In the genomic region with DNA sequence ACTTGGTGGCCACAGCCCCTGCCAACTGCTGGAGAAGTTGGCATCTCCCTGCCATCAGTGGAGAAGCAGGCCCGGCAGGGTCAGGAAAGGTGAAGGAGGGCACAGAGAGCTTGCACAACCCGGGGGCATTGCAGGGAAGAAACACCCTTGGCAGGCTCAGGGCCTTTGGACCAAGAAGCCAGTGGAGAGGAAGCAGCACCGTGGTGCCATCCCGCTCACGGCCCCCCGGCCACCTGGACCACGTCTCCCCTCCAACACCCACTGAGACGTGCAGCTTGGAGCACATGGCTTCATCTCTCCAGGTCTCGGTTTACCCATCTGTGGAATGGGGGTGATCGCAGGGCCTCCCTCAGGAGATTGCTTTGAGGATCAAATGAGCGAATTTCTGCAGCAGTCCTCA, we compare ENCODE assay signal across 27 cellular contexts.
DNase-seq lines count a peak whose midpoint lies in the region; ATAC-seq, FAIRE-seq and TF ChIP-seq lines count a peak whose summit lies in the region.
"Had no signal": no experiment of that assay in that cellular context is flagged by ENCODE, and none has a peak within 500 bp of the region (broad histone marks: within the 10 kb centered on the region; RNA-seq: fewer than 3 reads in every experiment).

No MANE protein-coding gene starts in this region.

- H3F3A ChIP-seq in neural progenitor cell (ENCODE audit: low read depth) = no peaks in the 10 kb centered on the region

- H3K27ac Mint-ChIP-seq in neural progenitor cell = peak overlapping the region; percentile 8
- H3K27ac Mint-ChIP-seq in stimulated activated effector memory CD8-positive, alpha-beta T cell treated with anti-CD3 and anti-CD28 coated beads, Interleukin-12 subunit alpha, Interleukin-12 subunit beta, amount 100 ng/mL, for 72 hours = peak overlapping the region; percentile 17
- H3K27ac Mint-ChIP-seq: CD4-positive, CD25-positive, alpha-beta regulatory T cell; CD8-positive, alpha-beta memory T cell had no signal

- TF ChIP-seq EP300 in HepG2 (IDR thresholded peaks at IDR 0.05; ENCODE audit: low read depth in 2 of 2, low read length in 2 of 2) = no peak
- no peak for TF ChIP-seq EP300 in HepG2 (CRISPR knock-in tag; IDR thresholded peaks at IDR 0.05; ENCODE audit: borderline replicate concordance)

- CTCF ChIA-PET in HepG2 (lab: Yijun Ruan, JAX; ENCODE audit: low intra/inter-chr PET ratio, low total read pairs) = no interaction called here

- WGBS in HepG2 (ENCODE audit: low lambda C conversion rate) = 2% methylated on average over 9 of the region's 11 CpGs
- no CpG with 5 or more reads among the region's 11 CpGs for WGBS in right lobe of liver (ENCODE audit: insufficient coverage, low coverage, low lambda C conversion rate, missing lambda C conversion rate)

- no peak overlapping the region for H3K9ac ChIP-seq in HepG2 (ENCODE audit: insufficient read depth, low read depth, low read length)
- no peak overlapping the region for H3K9ac ChIP-seq in BLaER1 treated with 17β-estradiol and CSF1 and Interleukin-3, amounts not matched to agents 10 nM and 100 nM
- H3K9ac ChIP-seq in neural progenitor cell = no peak overlapping the region

- intact Hi-C loops in HepG2 (cut with micrococcal nuclease; ENCODE audit: unreplicated experiment) (no loop called here), right lobe of liver (cut with DNase I) (no loop called here), left colon (cut with DNase I, micrococcal nuclease) (no loop called here)

- no peak overlapping the region for H3K4me3 Mint-ChIP-seq in neural progenitor cell
- H3K4me3 Mint-ChIP-seq in stimulated activated effector memory CD8-positive, alpha-beta T cell treated with anti-CD3 and anti-CD28 coated beads, Interleukin-12 subunit alpha, Interleukin-12 subunit beta, amount 100 ng/mL, for 72 hours = no peak overlapping the region
- H3K4me3 Mint-ChIP-seq: CD14-positive monocyte; CD4-positive, alpha-beta memory T cell; CD4-positive, CD25-positive, alpha-beta regulatory T cell; CD8-positive, alpha-beta memory T cell had no signal

- BruUV-seq in HepG2 (replicated peaks; lab: Mats Ljungman, UMichigan) = no TSS peak

- no peaks in the 10 kb centered on the region for H3K4me1 ChIP-seq in HepG2 (ENCODE audit: insufficient read depth, low read length)
- H3K4me1 ChIP-seq in right lobe of liver = no peaks in the 10 kb centered on the region
- peaks cover 0 to 78% (median 48%) of the 10 kb centered on the region in 10 experiments; a peak in 18 of 20 replicates for H3K4me1 ChIP-seq in BLaER1 treated with 17β-estradiol and CSF1 and Interleukin-3, amounts not matched to agents 10 nM and 100 nM
- no peaks in the 10 kb centered on the region for H3K4me1 ChIP-seq in neural progenitor cell
- H3K4me1 ChIP-seq: BE2C had no signal

- FAIRE-seq in HepG2 (lab: Jason Lieb, UNC) = no peak
- FAIRE-seq: A204.1, GM12891, GM19239 had no signal

- ATAC-seq in HepG2 = no peak
- ATAC-seq in right lobe of liver = no peak
- no peak for ATAC-seq in stimulated activated effector memory CD8-positive, alpha-beta T cell treated with anti-CD3 and anti-CD28 coated beads, Interleukin-12 subunit alpha, Interleukin-12 subunit beta, amount 100 ng/mL, for 72 hours
- no peak for ATAC-seq in left colon

- H3K27me3 ChIP-seq in HepG2 (ENCODE audit: control insufficient read depth in 1 of 2, insufficient read depth in 2 of 2, low read length in 2 of 2) = peaks cover 19 to 88% of the 10 kb centered on the region in 2 experiments
- no peaks in the 10 kb centered on the region for H3K27me3 ChIP-seq in right lobe of liver
- H3K27me3 ChIP-seq in BLaER1 treated with 17β-estradiol and CSF1 and Interleukin-3, amounts not matched to agents 10 nM and 100 nM = no peaks in the 10 kb centered on the region
- H3K27me3 ChIP-seq in neural progenitor cell = no peaks in the 10 kb centered on the region

- H3K9me3 ChIP-seq in HepG2 (ENCODE audit: low read length) = no peaks in the 10 kb centered on the region
- no peaks in the 10 kb centered on the region for H3K9me3 ChIP-seq in right lobe of liver
- H3K9me3 ChIP-seq in BLaER1 treated with 17β-estradiol and CSF1 and Interleukin-3, amounts not matched to agents 10 nM and 100 nM (replicated peaks in 1 of 11) = peaks cover 0 to 4% (median 2%) of the 10 kb centered on the region in 11 experiments; a peak in 7 of 22 replicates
- no peaks in the 10 kb centered on the region for H3K9me3 ChIP-seq in neural progenitor cell (ENCODE audit: low read depth)
- H3K9me3 ChIP-seq: BE2C had no signal

- no peak overlapping the region for H3K27ac ChIP-seq in HepG2 (ENCODE audit: extremely low read length, insufficient read depth, low read length)
- no peak overlapping the region for H3K27ac ChIP-seq in right lobe of liver
- no peak overlapping the region for H3K27ac ChIP-seq in BLaER1 treated with 17β-estradiol and CSF1 and Interleukin-3, amounts not matched to agents 10 nM and 100 nM
- no peak overlapping the region for H3K27ac ChIP-seq in neural progenitor cell

- peaks cover 2% of the 10 kb centered on the region for H3K9me3 Mint-ChIP-seq in neural progenitor cell
- no peaks in the 10 kb centered on the region for H3K9me3 Mint-ChIP-seq in stimulated activated effector memory CD8-positive, alpha-beta T cell treated with anti-CD3 and anti-CD28 coated beads, Interleukin-12 subunit alpha, Interleukin-12 subunit beta, amount 100 ng/mL, for 72 hours
- H3K9me3 Mint-ChIP-seq: CD4-positive, CD25-positive, alpha-beta regulatory T cell had no signal

- H2AFZ ChIP-seq in HepG2 (ENCODE audit: low read length) (no peak overlapping the region), neural progenitor cell (replicated peaks) (no peak overlapping the region)

- H3K36me3 Mint-ChIP-seq in neural progenitor cell = no peaks in the 10 kb centered on the region
- H3K36me3 Mint-ChIP-seq in stimulated activated effector memory CD8-positive, alpha-beta T cell treated with anti-CD3 and anti-CD28 coated beads, Interleukin-12 subunit alpha, Interleukin-12 subunit beta, amount 100 ng/mL, for 72 hours = no peaks in the 10 kb centered on the region
- H3K36me3 Mint-ChIP-seq: CD14-positive monocyte; CD4-positive, alpha-beta memory T cell; CD4-positive, CD25-positive, alpha-beta regulatory T cell; CD8-positive, alpha-beta memory T cell had no signal

- DNase-seq in HepG2 (ENCODE audit: low spot score) (no peak), right lobe of liver (no peak), neural progenitor cell (ENCODE audit: low spot score) (no peak), NCI-H748 treated with DMSO at 0.1 percent for 48 hours (lab: John Stamatoyannopoulos, UW) (no peak), left colon (no peak), amniotic stem cell (lab: John Stamatoyannopoulos, UW) (no peak)
- DNase-seq in stimulated activated effector memory CD8-positive, alpha-beta T cell treated with anti-CD3 and anti-CD28 coated beads, Interleukin-12 subunit alpha, Interleukin-12 subunit beta, amount 100 ng/mL, for 72 hours (ENCODE audit: low spot score in 2 of 2) = no peak
- DNase-seq: 8988T; ACHN; BE2C; C1 segment of cervical spinal cord; CD4-positive, alpha-beta memory T cell; CD4-positive, CD25-positive, alpha-beta regulatory T cell; CD8-positive, alpha-beta memory T cell; COR-L47; DMS 273 treated with DMSO at 0.1 percent for 48 hours; DMS153; DMS53; DMS79; DND-41; EL; GF-D8 had no signal

- in situ Hi-C loops in HepG2 (cut with HindIII; ENCODE audit: extremely low pct_ligation_motif_present, low pct_unique_long_range_greater_than_20kb) = no loop called here

- peaks cover 5% of the 10 kb centered on the region for H3K27me3 Mint-ChIP-seq in neural progenitor cell (ENCODE audit: insufficient read depth, low read depth)

- no peaks in the 10 kb centered on the region for H3K4me1 Mint-ChIP-seq in neural progenitor cell
- H3K4me1 Mint-ChIP-seq in stimulated activated effector memory CD8-positive, alpha-beta T cell treated with anti-CD3 and anti-CD28 coated beads, Interleukin-12 subunit alpha, Interleukin-12 subunit beta, amount 100 ng/mL, for 72 hours = no peaks in the 10 kb centered on the region
- H3K4me1 Mint-ChIP-seq: CD14-positive monocyte; CD4-positive, alpha-beta memory T cell; CD4-positive, CD25-positive, alpha-beta regulatory T cell; CD8-positive, alpha-beta memory T cell had no signal

- POLR2A ChIA-PET in HepG2 (lab: Yijun Ruan, JAX) = no interaction called here

- H3K79me2 ChIP-seq in HepG2 (ENCODE audit: insufficient read depth, low read length) (no peaks in the 10 kb centered on the region), neural progenitor cell (ENCODE audit: low read depth) (no peaks in the 10 kb centered on the region)

- H4K20me1 ChIP-seq in HepG2 (ENCODE audit: insufficient read depth, low read length) (no peaks in the 10 kb centered on the region; the same call in 1 of the 2 replicates), neural progenitor cell (ENCODE audit: low read depth) (no peaks in the 10 kb centered on the region)
- H4K20me1 ChIP-seq in BLaER1 treated with 17β-estradiol and CSF1 and Interleukin-3, amounts not matched to agents 10 nM and 100 nM = peaks cover 0 to 10% (median 0%) of the 10 kb centered on the region in 11 experiments; a peak in 5 of 22 replicates

- TF ChIP-seq POLR2A in HepG2 (IDR thresholded peaks at IDR 0.05; ENCODE audit: insufficient read depth in 1 of 2, low read depth in 2 of 2, low read length in 2 of 2) (no peak), right lobe of liver (IDR thresholded peaks at IDR 0.05) (no peak)

- TF ChIP-seq CTCF in HepG2 (CRISPR knock-in tag; IDR thresholded peaks at IDR 0.05) (no peak), right lobe of liver (IDR thresholded peaks at IDR 0.05) (no peak), neural progenitor cell (IDR thresholded peaks at IDR 0.05) (no peak)

- TF ChIP-seq RAD21 in HepG2 (CRISPR knock-in tag; IDR thresholded peaks at IDR 0.05) = no peak

- H3K36me3 ChIP-seq in HepG2 (replicated peaks in 1 of 2; ENCODE audit: control insufficient read depth in 1 of 2, insufficient read depth in 2 of 2, low read length in 2 of 2) = no peaks in the 10 kb centered on the region
- H3K36me3 ChIP-seq in right lobe of liver = no peaks in the 10 kb centered on the region
- no peaks in the 10 kb centered on the region for H3K36me3 ChIP-seq in BLaER1 treated with 17β-estradiol and CSF1 and Interleukin-3, amounts not matched to agents 10 nM and 100 nM
- H3K36me3 ChIP-seq in neural progenitor cell = no peaks in the 10 kb centered on the region
- H3K36me3 ChIP-seq: BE2C had no signal

- H3K4me3 ChIP-seq in HepG2 (replicated peaks in 1 of 3; ENCODE audit: insufficient read depth in 1 of 3, low read depth in 2 of 3, low read length in 3 of 3) (no peak overlapping the region), right lobe of liver (no peak overlapping the region), neural progenitor cell (no peak overlapping the region)
- no peak overlapping the region for H3K4me3 ChIP-seq in BLaER1 treated with 17β-estradiol and CSF1 and Interleukin-3, amounts not matched to agents 10 nM and 100 nM

- H3K4me2 ChIP-seq in HepG2 (ENCODE audit: low read depth, low read length) = no peak overlapping the region
- peak overlapping the region in 8 of 11 experiments; percentile 65 to 91 (median 80); a peak in 14 of 22 replicates for H3K4me2 ChIP-seq in BLaER1 treated with 17β-estradiol and CSF1 and Interleukin-3, amounts not matched to agents 10 nM and 100 nM
- H3K4me2 ChIP-seq in neural progenitor cell = no peak overlapping the region

TF ChIP-seq in HepG2, 621 proteins besides CTCF, POLR2A, EP300 and RAD21:
- peak; percentile 77 for TF ChIP-seq ZNF629 (CRISPR knock-in tag; conservative IDR thresholded peaks at IDR 0.05)
- TF ChIP-seq HNRNPK (IDR thresholded peaks at IDR 0.05; ENCODE audit: low read depth, low read length, poor library complexity, severe bottlenecking) = no peak

Comparison
In these comparisons a context has a peak if more than half of its experiments do, and no peak if none do; other contexts are left out.
1. H3K4me2 ChIP-seq: peak in BLaER1 treated with 17β-estradiol and CSF1 and Interleukin-3, amounts not matched to agents 10 nM and 100 nM (8 of 11); none in HepG2 (single experiment) and neural progenitor cell (single experiment).